1 cellular context compared by ENCODE assay signal in genomic region chr7:17520941-17521340, GRCh38.
TF ChIP-seq lines count a peak whose summit lies in the region.

No MANE protein-coding gene starts in this region.

TF ChIP-seq in GM23338, 12 proteins besides CTCF, POLR2A, EP300 and RAD21 (continued from another document):
- no peak for TF ChIP-seq ZNF462 (CRISPR knock-in tag; IDR thresholded peaks at IDR 0.05)
- TF ChIP-seq POLR2AphosphoS5 (IDR thresholded peaks at IDR 0.05; ENCODE audit: low read depth): no peak
- no peak for TF ChIP-seq CREB1 (CRISPR knock-in tag; IDR thresholded peaks at IDR 0.05; ENCODE audit: low read depth)
TF ChIP-seq in GM23338: peak in this region for 0.
